Comparison of ENCODE assay signal across 1 cellular context in the genomic region with DNA sequence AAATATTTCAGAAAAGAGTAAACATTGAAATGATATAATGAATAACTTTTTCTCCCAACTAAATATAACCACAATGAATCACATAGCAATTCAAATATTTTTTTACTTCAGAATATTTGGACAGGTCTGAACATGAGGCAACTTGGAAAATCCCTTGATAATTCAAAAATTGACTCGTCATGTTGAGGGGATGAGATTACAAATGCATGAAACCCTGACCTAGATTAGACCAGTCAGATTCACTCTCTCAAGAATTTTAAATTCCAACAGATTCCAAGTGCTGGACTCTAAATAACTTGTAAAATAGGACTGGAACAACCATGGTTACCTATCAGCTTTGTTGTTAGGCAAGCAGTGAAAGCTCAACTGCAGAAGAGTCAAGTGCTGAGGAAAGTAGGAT.
TF ChIP-seq lines count a peak whose summit lies in the region.

No MANE protein-coding gene starts in this region.

TF ChIP-seq in H1, 55 proteins besides CTCF, POLR2A, EP300 and RAD21 (continued from another document):
- TF ChIP-seq, protein P1, sequence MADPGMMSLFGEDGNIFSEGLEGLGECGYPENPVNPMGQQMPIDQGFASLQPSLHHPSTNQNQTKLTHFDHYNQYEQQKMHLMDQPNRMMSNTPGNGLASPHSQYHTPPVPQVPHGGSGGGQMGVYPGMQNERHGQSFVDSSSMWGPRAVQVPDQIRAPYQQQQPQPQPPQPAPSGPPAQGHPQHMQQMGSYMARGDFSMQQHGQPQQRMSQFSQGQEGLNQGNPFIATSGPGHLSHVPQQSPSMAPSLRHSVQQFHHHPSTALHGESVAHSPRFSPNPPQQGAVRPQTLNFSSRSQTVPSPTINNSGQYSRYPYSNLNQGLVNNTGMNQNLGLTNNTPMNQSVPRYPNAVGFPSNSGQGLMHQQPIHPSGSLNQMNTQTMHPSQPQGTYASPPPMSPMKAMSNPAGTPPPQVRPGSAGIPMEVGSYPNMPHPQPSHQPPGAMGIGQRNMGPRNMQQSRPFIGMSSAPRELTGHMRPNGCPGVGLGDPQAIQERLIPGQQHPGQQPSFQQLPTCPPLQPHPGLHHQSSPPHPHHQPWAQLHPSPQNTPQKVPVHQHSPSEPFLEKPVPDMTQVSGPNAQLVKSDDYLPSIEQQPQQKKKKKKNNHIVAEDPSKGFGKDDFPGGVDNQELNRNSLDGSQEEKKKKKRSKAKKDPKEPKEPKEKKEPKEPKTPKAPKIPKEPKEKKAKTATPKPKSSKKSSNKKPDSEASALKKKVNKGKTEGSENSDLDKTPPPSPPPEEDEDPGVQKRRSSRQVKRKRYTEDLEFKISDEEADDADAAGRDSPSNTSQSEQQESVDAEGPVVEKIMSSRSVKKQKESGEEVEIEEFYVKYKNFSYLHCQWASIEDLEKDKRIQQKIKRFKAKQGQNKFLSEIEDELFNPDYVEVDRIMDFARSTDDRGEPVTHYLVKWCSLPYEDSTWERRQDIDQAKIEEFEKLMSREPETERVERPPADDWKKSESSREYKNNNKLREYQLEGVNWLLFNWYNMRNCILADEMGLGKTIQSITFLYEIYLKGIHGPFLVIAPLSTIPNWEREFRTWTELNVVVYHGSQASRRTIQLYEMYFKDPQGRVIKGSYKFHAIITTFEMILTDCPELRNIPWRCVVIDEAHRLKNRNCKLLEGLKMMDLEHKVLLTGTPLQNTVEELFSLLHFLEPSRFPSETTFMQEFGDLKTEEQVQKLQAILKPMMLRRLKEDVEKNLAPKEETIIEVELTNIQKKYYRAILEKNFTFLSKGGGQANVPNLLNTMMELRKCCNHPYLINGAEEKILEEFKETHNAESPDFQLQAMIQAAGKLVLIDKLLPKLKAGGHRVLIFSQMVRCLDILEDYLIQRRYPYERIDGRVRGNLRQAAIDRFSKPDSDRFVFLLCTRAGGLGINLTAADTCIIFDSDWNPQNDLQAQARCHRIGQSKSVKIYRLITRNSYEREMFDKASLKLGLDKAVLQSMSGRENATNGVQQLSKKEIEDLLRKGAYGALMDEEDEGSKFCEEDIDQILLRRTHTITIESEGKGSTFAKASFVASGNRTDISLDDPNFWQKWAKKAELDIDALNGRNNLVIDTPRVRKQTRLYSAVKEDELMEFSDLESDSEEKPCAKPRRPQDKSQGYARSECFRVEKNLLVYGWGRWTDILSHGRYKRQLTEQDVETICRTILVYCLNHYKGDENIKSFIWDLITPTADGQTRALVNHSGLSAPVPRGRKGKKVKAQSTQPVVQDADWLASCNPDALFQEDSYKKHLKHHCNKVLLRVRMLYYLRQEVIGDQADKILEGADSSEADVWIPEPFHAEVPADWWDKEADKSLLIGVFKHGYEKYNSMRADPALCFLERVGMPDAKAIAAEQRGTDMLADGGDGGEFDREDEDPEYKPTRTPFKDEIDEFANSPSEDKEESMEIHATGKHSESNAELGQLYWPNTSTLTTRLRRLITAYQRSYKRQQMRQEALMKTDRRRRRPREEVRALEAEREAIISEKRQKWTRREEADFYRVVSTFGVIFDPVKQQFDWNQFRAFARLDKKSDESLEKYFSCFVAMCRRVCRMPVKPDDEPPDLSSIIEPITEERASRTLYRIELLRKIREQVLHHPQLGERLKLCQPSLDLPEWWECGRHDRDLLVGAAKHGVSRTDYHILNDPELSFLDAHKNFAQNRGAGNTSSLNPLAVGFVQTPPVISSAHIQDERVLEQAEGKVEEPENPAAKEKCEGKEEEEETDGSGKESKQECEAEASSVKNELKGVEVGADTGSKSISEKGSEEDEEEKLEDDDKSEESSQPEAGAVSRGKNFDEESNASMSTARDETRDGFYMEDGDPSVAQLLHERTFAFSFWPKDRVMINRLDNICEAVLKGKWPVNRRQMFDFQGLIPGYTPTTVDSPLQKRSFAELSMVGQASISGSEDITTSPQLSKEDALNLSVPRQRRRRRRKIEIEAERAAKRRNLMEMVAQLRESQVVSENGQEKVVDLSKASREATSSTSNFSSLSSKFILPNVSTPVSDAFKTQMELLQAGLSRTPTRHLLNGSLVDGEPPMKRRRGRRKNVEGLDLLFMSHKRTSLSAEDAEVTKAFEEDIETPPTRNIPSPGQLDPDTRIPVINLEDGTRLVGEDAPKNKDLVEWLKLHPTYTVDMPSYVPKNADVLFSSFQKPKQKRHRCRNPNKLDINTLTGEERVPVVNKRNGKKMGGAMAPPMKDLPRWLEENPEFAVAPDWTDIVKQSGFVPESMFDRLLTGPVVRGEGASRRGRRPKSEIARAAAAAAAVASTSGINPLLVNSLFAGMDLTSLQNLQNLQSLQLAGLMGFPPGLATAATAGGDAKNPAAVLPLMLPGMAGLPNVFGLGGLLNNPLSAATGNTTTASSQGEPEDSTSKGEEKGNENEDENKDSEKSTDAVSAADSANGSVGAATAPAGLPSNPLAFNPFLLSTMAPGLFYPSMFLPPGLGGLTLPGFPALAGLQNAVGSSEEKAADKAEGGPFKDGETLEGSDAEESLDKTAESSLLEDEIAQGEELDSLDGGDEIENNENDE (IDR thresholded peaks at IDR 0.05; ENCODE audit: insufficient replicate concordance, low read length), result no peak
- TF ChIP-seq TBP (IDR thresholded peaks at IDR 0.05; ENCODE audit: low read depth, low read length) (no peak), CHD1 (IDR thresholded peaks at IDR 0.05; ENCODE audit: low read depth, low read length) (no peak)
